In the genomic region with DNA sequence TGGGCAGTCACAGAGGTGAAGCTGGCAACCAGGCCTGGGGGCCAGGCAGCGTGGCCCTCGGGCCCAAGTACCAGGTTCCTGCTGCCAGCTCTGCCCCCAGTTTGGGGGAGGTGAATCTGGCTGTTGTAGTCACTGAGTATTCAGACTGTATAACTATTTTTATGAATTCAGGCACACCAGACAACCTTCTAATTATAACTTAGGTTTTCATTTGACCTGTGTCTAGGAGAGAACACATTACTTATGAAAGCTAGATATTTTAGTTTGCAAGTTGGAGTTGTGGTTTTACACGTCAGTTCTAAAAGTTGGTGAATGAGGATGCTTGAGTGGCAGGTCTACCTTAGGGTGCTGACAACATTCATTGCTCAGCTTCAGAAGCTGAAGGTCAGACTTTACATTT, we compare ENCODE assay signal across 12 cellular contexts.
DNase-seq lines count a peak whose midpoint lies in the region; ATAC-seq and TF ChIP-seq lines count a peak whose summit lies in the region.
"Had no signal": no experiment of that assay in that cellular context is flagged by ENCODE, and none has a peak within 500 bp of the region (broad histone marks: within the 10 kb centered on the region; RNA-seq: fewer than 3 reads in every experiment).

No MANE protein-coding gene starts in this region.

- TF ChIP-seq EP300 in sigmoid colon (IDR thresholded peaks at IDR 0.05): no peak

- no peak overlapping the region for H3K4me3 ChIP-seq in OCI-LY7 (ENCODE audit: low read depth, low read length, poor library complexity, severe bottlenecking)
- no peak overlapping the region for H3K4me3 ChIP-seq in sigmoid colon
- H3K4me3 ChIP-seq: lower lobe of right lung, psoas muscle had no signal

- H3K36me3 ChIP-seq in OCI-LY7 (ENCODE audit: insufficient read depth, low read length) (no peaks in the 10 kb centered on the region), sigmoid colon (no peaks in the 10 kb centered on the region)
- H3K36me3 ChIP-seq: lower lobe of right lung had no signal

- ATAC-seq in GM18517 (IDR thresholded peaks at IDR 0.05; ENCODE audit: unreplicated experiment) (peak; percentile 72), GM19397 (IDR thresholded peaks at IDR 0.05; ENCODE audit: unreplicated experiment) (peak; percentile 72), HG02981 (IDR thresholded peaks at IDR 0.05; ENCODE audit: unreplicated experiment) (peak; percentile 48), foreskin keratinocyte (no peak)
- ATAC-seq: lower lobe of right lung, psoas muscle had no signal

- no peaks in the 10 kb centered on the region for H3K9me3 Mint-ChIP-seq in T-helper 1 cell treated with Interleukin-12 subunit alpha and Interleukin-12 subunit beta and Interleukin-4 antibody, amounts not matched to agents 30 μg/mL and 1 μg/mL, for 36 hours
- H3K9me3 Mint-ChIP-seq: T-helper 2 cell treated with Interferon-gamma antibody and Interleukin-4, amounts not matched to agents 5 μg/mL and 100 μg/mL, for 36 hours had no signal

- intact Hi-C loops in OCI-LY7 (cut with micrococcal nuclease; ENCODE audit: unreplicated experiment): no loop called here
- intact Hi-C loops in sigmoid colon (cut with DNase I): loop anchor here (2.0 to 10.0 kb wide), 2 partner anchors 31 to 109 kb away; a partner anchor contains a TSS

- DNase-seq in NCI-H82 treated with DMSO at 0.1 percent for 48 hours (lab: John Stamatoyannopoulos, UW; ENCODE audit: unreplicated experiment): no peak
- no peak for DNase-seq in OCI-LY7 (ENCODE audit: low spot score)
- DNase-seq in foreskin keratinocyte: no peak
- no peak for DNase-seq in sigmoid colon
- DNase-seq: lower lobe of right lung, NCI-H524 treated with DMSO at 0.1 percent for 48 hours, psoas muscle had no signal

- H3K27me3 Mint-ChIP-seq in T-helper 1 cell treated with Interleukin-12 subunit alpha and Interleukin-12 subunit beta and Interleukin-4 antibody, amounts not matched to agents 30 μg/mL and 1 μg/mL, for 36 hours (ENCODE audit: low read depth): no peaks in the 10 kb centered on the region

- peaks cover 4% of the 10 kb centered on the region; the same call in 1 of the 2 replicates for H3K9me3 ChIP-seq in OCI-LY7 (ENCODE audit: low read length)
- no peaks in the 10 kb centered on the region for H3K9me3 ChIP-seq in sigmoid colon
- H3K9me3 ChIP-seq: lower lobe of right lung, psoas muscle had no signal

- CTCF ChIA-PET in OCI-LY7 (lab: Charles Lee; ENCODE audit: unreplicated experiment): interaction anchor here (1.0 to 4.3 kb wide), 2 partner anchors 17 to 30 kb away, joined by 3 to 48 read pairs; no protein-coding TSS in a partner anchor

- H3K79me2 ChIP-seq in OCI-LY7 (ENCODE audit: insufficient read depth, low read depth, low read length): peaks cover 10% of the 10 kb centered on the region; the same call in 1 of the 2 replicates

- no peak overlapping the region for H3K4me2 ChIP-seq in OCI-LY7 (ENCODE audit: low read length)

- WGBS in sigmoid colon, 2 donors: 83 to 91% methylated on average over 3 of the region's 3 CpGs

- no TSS peak for BruUV-seq in OCI-LY7 (replicated peaks; lab: Mats Ljungman, UMichigan)

- no peaks in the 10 kb centered on the region for H3K9me2 ChIP-seq in OCI-LY7 (ENCODE audit: insufficient read depth, low read length)

- H3K4me3 Mint-ChIP-seq in T-helper 1 cell treated with Interleukin-12 subunit alpha and Interleukin-12 subunit beta and Interleukin-4 antibody, amounts not matched to agents 30 μg/mL and 1 μg/mL, for 36 hours: no peak overlapping the region
- H3K4me3 Mint-ChIP-seq: T-helper 2 cell treated with Interferon-gamma antibody and Interleukin-4, amounts not matched to agents 5 μg/mL and 100 μg/mL, for 36 hours had no signal

- 0 out of 2 replicates have a peak, but pooled peaks cover 5% of the 10 kb centered on the region for H4K20me1 ChIP-seq in OCI-LY7 (ENCODE audit: insufficient read depth, low read length)

- no peak overlapping the region for H3K27ac ChIP-seq in OCI-LY7 (ENCODE audit: low read depth, low read length, poor library complexity, severe bottlenecking)
- no peak overlapping the region for H3K27ac ChIP-seq in foreskin keratinocyte
- H3K27ac ChIP-seq in sigmoid colon: no peak overlapping the region
- H3K27ac ChIP-seq: lower lobe of right lung, psoas muscle had no signal

- H3K27me3 ChIP-seq in foreskin keratinocyte (no peaks in the 10 kb centered on the region), sigmoid colon (no peaks in the 10 kb centered on the region)

- H3K27ac Mint-ChIP-seq in T-helper 1 cell treated with Interleukin-12 subunit alpha and Interleukin-12 subunit beta and Interleukin-4 antibody, amounts not matched to agents 30 μg/mL and 1 μg/mL, for 36 hours: peak overlapping the region; percentile 55

- H3K4me1 Mint-ChIP-seq in T-helper 1 cell treated with Interleukin-12 subunit alpha and Interleukin-12 subunit beta and Interleukin-4 antibody, amounts not matched to agents 30 μg/mL and 1 μg/mL, for 36 hours (ENCODE audit: low read depth): peaks cover 49% of the 10 kb centered on the region

- POLR2A ChIA-PET in OCI-LY7 (lab: Charles Lee): interaction anchor here (1.0 to 4.6 kb wide), 8 partner anchors 14 to 71 kb away, joined by 3 to 31 read pairs (median 5); no protein-coding TSS in a partner anchor

- no peak for TF ChIP-seq POLR2A in sigmoid colon (IDR thresholded peaks at IDR 0.05)

- peaks cover 2% of the 10 kb centered on the region for H3K36me3 Mint-ChIP-seq in T-helper 1 cell treated with Interleukin-12 subunit alpha and Interleukin-12 subunit beta and Interleukin-4 antibody, amounts not matched to agents 30 μg/mL and 1 μg/mL, for 36 hours (ENCODE audit: low read depth)

- H3K4me1 ChIP-seq in OCI-LY7 (ENCODE audit: insufficient read depth, low read length, poor library complexity, severe bottlenecking): peaks cover 36% of the 10 kb centered on the region
- peaks cover 10% of the 10 kb centered on the region for H3K4me1 ChIP-seq in foreskin keratinocyte
- H3K4me1 ChIP-seq in sigmoid colon: peaks cover 0 to 46% (median 25%) of the 10 kb centered on the region in 4 donors

- H2AFZ ChIP-seq in OCI-LY7 (ENCODE audit: low read length): no peak overlapping the region

- TF ChIP-seq CTCF in OCI-LY7 (conservative IDR thresholded peaks at IDR 0.05; ENCODE audit: low read length) (no peak), foreskin keratinocyte (conservative IDR thresholded peaks at IDR 0.05) (no peak), sigmoid colon (IDR thresholded peaks at IDR 0.05) (no peak)
